In genomic region chr2:7437716-7438648, GRCh38 we compare ENCODE assay signal across 1 cellular context.
TF ChIP-seq lines count a peak whose summit lies in the region.

No MANE protein-coding gene starts in this region.

TF ChIP-seq in H1, 55 proteins besides CTCF, POLR2A, EP300 and RAD21:
- TF ChIP-seq JUN (IDR thresholded peaks at IDR 0.05; ENCODE audit: low read depth, low read length) (no peak), SAP30 (IDR thresholded peaks at IDR 0.05; ENCODE audit: insufficient read depth, insufficient replicate concordance, low read length) (no peak), BACH1 (IDR thresholded peaks at IDR 0.05; ENCODE audit: low read length) (no peak), RXRA (IDR thresholded peaks at IDR 0.05; ENCODE audit: insufficient read depth, low read depth, low read length) (no peak), BRCA1 (IDR thresholded peaks at IDR 0.05; ENCODE audit: low read depth, low read length) (no peak), SRF (IDR thresholded peaks at IDR 0.05; ENCODE audit: low read depth, low read length) (no peak), BCL11A (IDR thresholded peaks at IDR 0.05; ENCODE audit: low read depth in 2 of 2, low read length in 2 of 2) (no peak), CHD1 (IDR thresholded peaks at IDR 0.05; ENCODE audit: low read depth, low read length) (no peak), CREB1 (IDR thresholded peaks at IDR 0.05) (no peak), E2F6 (IDR thresholded peaks at IDR 0.05) (no peak), GTF2F1 (IDR thresholded peaks at IDR 0.05; ENCODE audit: borderline replicate concordance, low read depth, low read length) (no peak), SUZ12 (IDR thresholded peaks at IDR 0.05; ENCODE audit: low read length) (no peak), SP1 (IDR thresholded peaks at IDR 0.05; ENCODE audit: low read depth, low read length) (no peak), CHD2 (IDR thresholded peaks at IDR 0.05; ENCODE audit: low read length) (no peak), TBP (IDR thresholded peaks at IDR 0.05; ENCODE audit: low read depth, low read length) (no peak)
TF ChIP-seq in H1: peak in this region for 0.
